8 cellular contexts compared by ENCODE assay signal in the genomic region with DNA sequence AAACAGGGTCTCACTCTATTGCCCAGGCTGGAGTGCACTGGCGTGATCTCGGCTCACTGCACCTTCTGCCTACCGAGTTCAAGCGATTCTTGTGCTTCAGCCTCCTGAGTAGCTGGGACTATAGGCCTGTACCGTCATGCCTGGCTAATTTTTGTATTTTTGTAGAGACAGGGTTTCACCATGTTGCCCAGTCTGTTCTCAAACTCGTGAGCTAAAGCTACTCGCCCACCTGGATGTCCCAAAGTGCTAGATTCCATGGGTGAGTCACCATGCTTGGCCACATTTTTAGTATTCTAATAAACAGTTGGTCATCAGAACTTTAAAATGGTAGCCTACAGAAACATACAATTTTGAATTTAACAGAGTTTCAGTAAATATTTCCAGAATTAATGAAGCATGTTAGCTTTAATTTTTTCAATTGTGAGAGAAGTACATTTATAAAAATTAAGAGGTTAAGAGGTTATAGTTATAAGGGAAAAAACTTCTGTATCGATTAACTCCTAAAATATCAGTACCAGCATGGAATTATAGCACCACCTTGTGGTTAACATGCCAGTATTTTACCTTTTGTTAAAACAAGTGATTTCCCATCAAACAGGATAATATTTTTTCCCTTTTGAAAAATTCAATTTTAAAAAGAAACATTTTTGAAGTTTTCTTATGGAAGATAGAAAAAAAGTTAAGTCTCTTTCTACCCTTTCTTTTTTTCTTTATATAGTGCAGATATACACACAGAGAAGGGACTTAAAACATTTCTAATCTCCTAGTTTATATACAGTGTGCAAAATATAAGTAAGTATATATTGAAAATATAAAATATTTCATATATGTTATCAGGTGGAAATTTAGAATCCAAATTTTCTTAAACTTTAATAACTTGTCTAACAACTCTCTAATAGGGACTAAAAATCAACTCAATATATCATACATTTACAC. TPM values are rescaled to one million over a fixed set of nuclear protein-coding genes. Genes with fewer than 3 reads are reported as not detected.
DNase-seq lines count a peak whose midpoint lies in the region; ATAC-seq, FAIRE-seq and TF ChIP-seq lines count a peak whose summit lies in the region.

No MANE protein-coding gene starts in this region.

- no peaks in the 10 kb centered on the region for H3K9me3 ChIP-seq in CD4-positive, alpha-beta memory T cell (ENCODE audit: control insufficient read depth in 1 of 2, low read length in 2 of 2)

- no peak overlapping the region for H3K27ac Mint-ChIP-seq in CD4-positive, alpha-beta memory T cell

- H3K4me1 Mint-ChIP-seq in CD4-positive, alpha-beta memory T cell: no peaks in the 10 kb centered on the region

- no peak overlapping the region for H3K4me3 ChIP-seq in CD4-positive, alpha-beta memory T cell (ENCODE audit: low read length in 2 of 2)
- no peak overlapping the region for H3K4me3 ChIP-seq in epithelial cell of proximal tubule (ENCODE audit: low read depth, low read length)

- peak in 4 of 5 donors; percentile 25 to 43 (median 26) for DNase-seq in CD4-positive, alpha-beta memory T cell
- no peak for DNase-seq in GM19239 (ENCODE audit: insufficient read length, low spot score)
- DNase-seq in NCI-H748 (lab: John Stamatoyannopoulos, UW; ENCODE audit: unreplicated experiment): peak; percentile 27
- DNase-seq in epithelial cell of proximal tubule (ENCODE audit: low read depth): no peak
- peak; percentile 31 for DNase-seq in pons (ENCODE audit: low spot score)
- no peak for DNase-seq in stimulated activated CD4-positive, alpha-beta T cell treated with anti-CD3 and anti-CD28 coated beads, Interleukin-4, amount 100 ng/mL, for 24 hours
- DNase-seq in NCI-H1048 (lab: John Stamatoyannopoulos, UW): no peak

- H3K27ac ChIP-seq in CD4-positive, alpha-beta memory T cell (ENCODE audit: low read depth, low read length): no peak overlapping the region

- peak; percentile 63 for TF ChIP-seq CTCF in epithelial cell of proximal tubule (conservative IDR thresholded peaks at IDR 0.05; ENCODE audit: low read depth, low read length)

- ATAC-seq in HG03280 (IDR thresholded peaks at IDR 0.05; ENCODE audit: unreplicated experiment): no peak

- H3K36me3 ChIP-seq in CD4-positive, alpha-beta memory T cell (ENCODE audit: insufficient read depth, low read length): peaks cover 7% of the 10 kb centered on the region

- H3K27me3 Mint-ChIP-seq in CD4-positive, alpha-beta memory T cell: no peaks in the 10 kb centered on the region

- no peak overlapping the region for H3K4me3 Mint-ChIP-seq in CD4-positive, alpha-beta memory T cell

- intact Hi-C loops in CD4-positive, alpha-beta memory T cell (cut with micrococcal nuclease): loop anchor here (1.0 kb wide), 2 partner anchors 97 to 199 kb away; no protein-coding TSS in a partner anchor

- H3K4me1 ChIP-seq in CD4-positive, alpha-beta memory T cell (ENCODE audit: insufficient read depth, low read length): no peaks in the 10 kb centered on the region

- POLR2A ChIA-PET in CD4-positive, alpha-beta memory T cell (lab: Charles Lee; ENCODE audit: partially characterized antibody): no interaction called here

- FAIRE-seq in GM19239 (lab: Jason Lieb, UNC): peak; percentile 89

- H3K36me3 Mint-ChIP-seq in CD4-positive, alpha-beta memory T cell: peaks cover 10 to 21% of the 10 kb centered on the region in 2 donors

- H3K9me3 Mint-ChIP-seq in CD4-positive, alpha-beta memory T cell: no peaks in the 10 kb centered on the region

- CTCF ChIA-PET in CD4-positive, alpha-beta memory T cell (lab: Charles Lee; ENCODE audit: partially characterized antibody): interaction anchor here (0.8 to 2.8 kb wide), 5 partner anchors 13 to 825 kb away, joined by 3 to 31 read pairs (median 3); no protein-coding TSS in a partner anchor

- H3K27me3 ChIP-seq in CD4-positive, alpha-beta memory T cell (ENCODE audit: insufficient read depth, low read length): no peaks in the 10 kb centered on the region

RNA-seq across cellular contexts. Expression of a gene that starts 35.4 kb away (rescaled TPM):
- 10 to 100 TPM; 23.7 to 25.7 TPM for total RNA-seq in CD4-positive, alpha-beta memory T cell
- 1 to 10 TPM; 7.7 to 9.3 TPM for polyA plus RNA-seq in CD4-positive, alpha-beta memory T cell
- total RNA-seq in epithelial cell of proximal tubule: 8.6 and 17.8 TPM in 2 replicates

RNA-seq across cellular contexts. Expression of a gene that starts 35.6 kb away (rescaled TPM):
- total RNA-seq in CD4-positive, alpha-beta memory T cell: 10 to 100 TPM; 30.9 to 32.2 TPM
- 10 to 100 TPM; 10.8 to 22.3 TPM for polyA plus RNA-seq in CD4-positive, alpha-beta memory T cell
- total RNA-seq in epithelial cell of proximal tubule: 12.9 and 14.7 TPM in 2 replicates

Comparison
In these comparisons a context has a peak if more than half of its experiments do, and no peak if none do; other contexts are left out.
1. DNase-seq: peak in CD4-positive, alpha-beta memory T cell (4 of 5), NCI-H748 (single experiment) and pons (single experiment); none in GM19239 (single experiment), epithelial cell of proximal tubule (single experiment), stimulated activated CD4-positive, alpha-beta T cell treated with anti-CD3 and anti-CD28 coated beads, Interleukin-4, amount 100 ng/mL, for 24 hours (single experiment) and NCI-H1048 (single experiment).